Comparison of ENCODE assay signal across 8 cellular contexts in the genomic region with DNA sequence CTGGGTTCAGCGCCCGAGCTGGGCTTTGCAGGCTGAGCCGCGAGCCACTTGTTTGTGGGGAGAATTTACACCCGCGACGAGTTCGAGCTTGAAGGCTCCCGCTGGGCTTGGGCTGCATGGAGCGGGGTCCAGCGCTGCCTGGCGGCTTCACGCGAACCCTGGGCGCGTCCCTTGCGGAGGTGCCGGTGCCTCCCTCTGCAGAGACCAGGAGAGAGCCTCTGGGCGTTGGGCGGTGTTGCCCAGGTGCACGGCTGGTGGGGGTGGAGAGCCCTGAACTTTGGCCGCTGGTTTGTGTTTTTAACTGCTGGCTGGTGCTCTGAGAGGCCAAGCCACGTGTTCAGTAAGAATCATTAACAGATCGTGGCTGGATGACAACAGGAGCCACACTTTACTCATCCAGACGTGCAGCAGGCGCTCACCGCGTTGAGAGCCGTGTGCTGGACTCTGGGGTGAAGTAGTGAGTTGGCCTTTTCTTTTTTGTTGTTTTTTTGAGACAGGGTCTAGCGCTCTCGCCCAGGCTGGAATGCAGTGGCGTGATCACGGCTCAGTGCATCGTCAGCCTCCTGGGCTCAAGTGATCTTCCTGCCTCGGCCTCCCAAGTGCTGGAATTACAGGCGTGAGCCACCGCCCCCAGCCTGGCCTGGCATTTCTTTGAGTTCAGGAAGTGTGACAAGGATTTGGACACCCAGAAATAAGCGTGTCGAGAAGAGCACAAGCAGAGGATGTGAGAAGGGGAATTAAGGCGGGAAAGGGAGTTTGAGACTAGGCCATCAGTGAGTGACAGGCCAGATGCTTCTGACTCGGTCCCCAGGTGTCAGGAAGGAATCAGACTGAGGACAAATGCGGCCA. TPM values are rescaled to one million over a fixed set of nuclear protein-coding genes. Genes with fewer than 3 reads are reported as not detected.
DNase-seq lines count a peak whose midpoint lies in the region; ATAC-seq and TF ChIP-seq lines count a peak whose summit lies in the region.

No MANE protein-coding gene starts in this region.

- intact Hi-C loops in heart left ventricle (cut with DNase I): no loop called here

- peaks cover 18% of the 10 kb centered on the region for H3K4me1 Mint-ChIP-seq in activated CD4-positive, alpha-beta memory T cell treated with anti-CD3 and anti-CD28 coated beads, Interleukin-2, amount 10 ng/mL, durations not matched to agents 7 days and 5 days

- no peak overlapping the region for H3K9ac ChIP-seq in rectal smooth muscle tissue (ENCODE audit: low read length)

- no peaks in the 10 kb centered on the region for H3K27me3 Mint-ChIP-seq in activated CD4-positive, alpha-beta memory T cell treated with anti-CD3 and anti-CD28 coated beads, Interleukin-2, amount 10 ng/mL, durations not matched to agents 7 days and 5 days

- H3K9me3 Mint-ChIP-seq in activated CD4-positive, alpha-beta memory T cell treated with anti-CD3 and anti-CD28 coated beads, Interleukin-2, amount 10 ng/mL, durations not matched to agents 7 days and 5 days: peaks cover 3% of the 10 kb centered on the region

- peak overlapping the region; percentile 72 for H3K27ac Mint-ChIP-seq in activated CD4-positive, alpha-beta memory T cell treated with anti-CD3 and anti-CD28 coated beads, Interleukin-2, amount 10 ng/mL, durations not matched to agents 7 days and 5 days

- H3K4me3 Mint-ChIP-seq in activated CD4-positive, alpha-beta memory T cell treated with anti-CD3 and anti-CD28 coated beads, Interleukin-2, amount 10 ng/mL, durations not matched to agents 7 days and 5 days: peak overlapping the region; percentile 91

- CTCF ChIA-PET in activated CD4-positive, alpha-beta memory T cell treated with anti-CD3 and anti-CD28 coated beads, Interleukin-2, amount 10 ng/mL, durations not matched to agents 7 days and 5 days (lab: Charles Lee): interaction anchor here (0.7 to 3.6 kb wide), 6 partner anchors 8 to 130 kb away, joined by 3 to 26 read pairs (median 4); no protein-coding TSS in a partner anchor

- peak overlapping the region; percentile 66 to 99 (median 84) for H3K4me3 ChIP-seq in heart left ventricle
- H3K4me3 ChIP-seq in rectal smooth muscle tissue (ENCODE audit: low read length): peak overlapping the region; percentile 96

- no peak for TF ChIP-seq CTCF in heart left ventricle (IDR thresholded peaks at IDR 0.05)

- H3K27ac ChIP-seq in heart left ventricle (peak overlapping the region; percentile 84 to 98 (median 91)), rectal smooth muscle tissue (ENCODE audit: low read depth, low read length) (peak overlapping the region; percentile 84)

- H3K36me3 ChIP-seq in heart left ventricle (peaks cover 0 to 33% (median 17%) of the 10 kb centered on the region in 9 donors), rectal smooth muscle tissue (ENCODE audit: control insufficient read depth, insufficient read depth, low read length) (peaks cover 12% of the 10 kb centered on the region)

- no peaks in the 10 kb centered on the region for H3K9me3 ChIP-seq in heart left ventricle

- ATAC-seq in GM21367 (IDR thresholded peaks at IDR 0.05; ENCODE audit: unreplicated experiment) (peak; percentile 23), HG03571 (IDR thresholded peaks at IDR 0.05; ENCODE audit: unreplicated experiment) (peak; percentile 39), heart left ventricle (peak; percentile 16 to 29 (median 22))

- DNase-seq in NCI-H1092 treated with DMSO at 0.1 percent for 48 hours (lab: John Stamatoyannopoulos, UW): peak; percentile 47
- DNase-seq in NCI-H1092 (lab: John Stamatoyannopoulos, UW): no peak
- DNase-seq in activated CD4-positive, alpha-beta memory T cell treated with anti-CD3 and anti-CD28 coated beads, Interleukin-2, amount 10 ng/mL, durations not matched to agents 7 days and 5 days: no peak
- DNase-seq in heart left ventricle: no peak
- no peak for DNase-seq in COLO829 (ENCODE audit: low spot score)

- peaks cover 14% of the 10 kb centered on the region for H3K36me3 Mint-ChIP-seq in activated CD4-positive, alpha-beta memory T cell treated with anti-CD3 and anti-CD28 coated beads, Interleukin-2, amount 10 ng/mL, durations not matched to agents 7 days and 5 days (ENCODE audit: low read depth)

- H3K4me1 ChIP-seq in heart left ventricle: peaks cover 0 to 16% (median 8%) of the 10 kb centered on the region in 12 donors
- peaks cover 3% of the 10 kb centered on the region for H3K4me1 ChIP-seq in rectal smooth muscle tissue (ENCODE audit: control insufficient read depth, insufficient read depth, low read length)

- no peak for TF ChIP-seq POLR2A in heart left ventricle (IDR thresholded peaks at IDR 0.05)

- POLR2A ChIA-PET in activated CD4-positive, alpha-beta memory T cell treated with anti-CD3 and anti-CD28 coated beads, Interleukin-2, amount 10 ng/mL, durations not matched to agents 7 days and 5 days (lab: Charles Lee): interaction anchor here (0.7 to 2.9 kb wide), 9 partner anchors 12 to 186 kb away, joined by 3 to 36 read pairs (median 4); a partner anchor contains a TSS

- WGBS in heart left ventricle, 4 donors: 11 to 25% (median 14%) methylated on average over 21 to 42 of the region's 42 CpGs

- H3K27me3 ChIP-seq in heart left ventricle (no peaks in the 10 kb centered on the region), rectal smooth muscle tissue (ENCODE audit: control insufficient read depth, insufficient read depth, low read length) (no peaks in the 10 kb centered on the region)

RNA-seq across cellular contexts. Expression of a gene that starts 0.8 kb away (rescaled TPM):
- 10 to 100 TPM; 73.2 to 74.0 TPM for total RNA-seq in activated CD4-positive, alpha-beta memory T cell treated with anti-CD3 and anti-CD28 coated beads, Interleukin-2, amount 10 ng/mL, durations not matched to agents 7 days and 5 days
- total RNA-seq in heart left ventricle: 10 to 100 TPM; 16.1 to 31.4 (median 20.0) TPM
- 10 to 100 TPM; 22.9 to 30.7 TPM for polyA plus RNA-seq in heart left ventricle

RNA-seq across cellular contexts. Expression of a gene that starts 14.2 kb away (rescaled TPM):
- total RNA-seq in activated CD4-positive, alpha-beta memory T cell treated with anti-CD3 and anti-CD28 coated beads, Interleukin-2, amount 10 ng/mL, durations not matched to agents 7 days and 5 days: 10 to 100 TPM in 1 of 2 experiments, 1 to 10 TPM in 1; 9.4 to 10.0 TPM
- total RNA-seq in heart left ventricle: 10 to 100 TPM in 1 of 9 donors, 1 to 10 TPM in 8; 2.0 to 14.1 (median 4.0) TPM
- polyA plus RNA-seq in heart left ventricle: 10 to 100 TPM in 1 of 2 donors, 1 to 10 TPM in 1; 1.9 to 15.0 TPM

RNA-seq across cellular contexts. Expression of a gene that starts 29.7 kb away (rescaled TPM):
- total RNA-seq in activated CD4-positive, alpha-beta memory T cell treated with anti-CD3 and anti-CD28 coated beads, Interleukin-2, amount 10 ng/mL, durations not matched to agents 7 days and 5 days: 1 to 10 TPM; 8.1 to 9.2 TPM
- 1 to 10 TPM in 8 of 9 donors, under 1 TPM in 1; 0.94 to 5.1 (median 3.0) TPM for total RNA-seq in heart left ventricle
- 1 to 10 TPM; 1.8 to 3.9 TPM for polyA plus RNA-seq in heart left ventricle

RNA-seq across cellular contexts. Expression of a gene that starts 29.8 kb away (rescaled TPM):
- 100 to 1,000 TPM in 1 of 2 experiments, 10 to 100 TPM in 1; 93.8 to 102 TPM for total RNA-seq in activated CD4-positive, alpha-beta memory T cell treated with anti-CD3 and anti-CD28 coated beads, Interleukin-2, amount 10 ng/mL, durations not matched to agents 7 days and 5 days
- 10 to 100 TPM; 35.1 to 85.1 (median 44.6) TPM for total RNA-seq in heart left ventricle
- polyA plus RNA-seq in heart left ventricle: 10 to 100 TPM; 29.3 to 86.3 TPM

RNA-seq across cellular contexts. Expression of a gene that starts 33.4 kb away (rescaled TPM):
- total RNA-seq in activated CD4-positive, alpha-beta memory T cell treated with anti-CD3 and anti-CD28 coated beads, Interleukin-2, amount 10 ng/mL, durations not matched to agents 7 days and 5 days: 1 to 10 TPM; 7.0 to 7.8 TPM
- total RNA-seq in heart left ventricle: 10 to 100 TPM in 6 of 9 donors, 1 to 10 TPM in 3; 7.6 to 17.0 (median 11.0) TPM
- polyA plus RNA-seq in heart left ventricle: 10 to 100 TPM in 1 of 2 donors, 1 to 10 TPM in 1; 7.3 to 20.2 TPM
